In genomic region chr11:121036981-121037380, GRCh38 we compare ENCODE assay signal across 19 cellular contexts.
"Had no signal": no experiment of that assay in that cellular context is flagged by ENCODE, and none has a peak within 500 bp of the region (broad histone marks: within the 10 kb centered on the region; RNA-seq: fewer than 3 reads in every experiment).

No MANE protein-coding gene starts in this region.

- H3K4me3 Mint-ChIP-seq: immature natural killer cell; memory B cell; nephron; neural progenitor cell; stimulated activated naive B cell treated with anti-CD40 and anti-IgM and Interleukin-4, amounts not matched to agents 10 μg/mL and 1 μg/mL and 100 μg/mL, for 72 hours; type B pancreatic cell had no signal

- H3K9me3 ChIP-seq: right lobe of liver, stomach, thyroid gland had no signal

- H3K36me3 Mint-ChIP-seq: immature natural killer cell, neural progenitor cell had no signal

- H3K4me1 Mint-ChIP-seq: nephron had no signal

- FAIRE-seq: frontal cortex had no signal

- H3K27ac ChIP-seq: coronary artery, neural progenitor cell, parathyroid adenoma, stomach, thyroid gland had no signal

- H3K27me3 Mint-ChIP-seq: memory B cell; progenitor cell of endocrine pancreas; stimulated activated naive B cell treated with anti-CD40 and anti-IgM and Interleukin-4, amounts not matched to agents 10 μg/mL and 1 μg/mL and 100 μg/mL, for 72 hours; type B pancreatic cell had no signal

- DNase-seq: dermis blood vessel endothelial cell; effector memory CD4-positive, alpha-beta T cell; hypothalamus; immature natural killer cell; islet precursor cell; left ventricle myocardium superior; right lobe of liver; stimulated activated CD4-positive, alpha-beta T cell treated with anti-CD3 and anti-CD28 coated beads, Interleukin-4, amount 100 ng/mL, for 4 hours; stimulated activated naive B cell treated with anti-CD40 and anti-IgM and Interleukin-4, amounts not matched to agents 10 μg/mL and 1 μg/mL and 100 μg/mL, for 72 hours; stomach; thyroid gland had no signal

- ATAC-seq: left ventricle myocardium superior; right lobe of liver; stimulated activated naive B cell treated with anti-CD40 and anti-IgM and Interleukin-4, amounts not matched to agents 10 μg/mL and 1 μg/mL and 100 μg/mL, for 72 hours had no signal

- H3K27ac Mint-ChIP-seq: immature natural killer cell; memory B cell; nephron; neural progenitor cell; progenitor cell of endocrine pancreas; stimulated activated naive B cell treated with anti-CD40 and anti-IgM and Interleukin-4, amounts not matched to agents 10 μg/mL and 1 μg/mL and 100 μg/mL, for 72 hours; type B pancreatic cell had no signal
